Comparison of ENCODE assay signal across 8 cellular contexts in genomic region chrX:46953137-46953527, GRCh38. TPM values are rescaled to one million over a fixed set of nuclear protein-coding genes. Genes with fewer than 3 reads are reported as not detected.
DNase-seq lines count a peak whose midpoint lies in the region; ATAC-seq and TF ChIP-seq lines count a peak whose summit lies in the region.
"Had no signal": no experiment of that assay in that cellular context is flagged by ENCODE, and none has a peak within 500 bp of the region (broad histone marks: within the 10 kb centered on the region; RNA-seq: fewer than 3 reads in every experiment).

No MANE protein-coding gene starts in this region.

- H3K36me3 Mint-ChIP-seq in activated B cell treated with CpG ODN at 0.5 μM for 24 hours (ENCODE audit: low read depth): peaks cover 3% of the 10 kb centered on the region
- H3K36me3 Mint-ChIP-seq in stimulated activated naive B cell treated with anti-CD40 and anti-IgM and Interleukin-4, amounts not matched to agents 10 μg/mL and 1 μg/mL and 100 μg/mL, for 72 hours: peaks cover 0 to 3% of the 10 kb centered on the region in 2 donors

- H3K27ac ChIP-seq in gastrocnemius medialis: no peak overlapping the region

- in situ Hi-C loops in gastrocnemius medialis (cut with MboI; ENCODE audit: low sequenced_read_pairs in 4 of 4): no loop called here

- H3K4me1 Mint-ChIP-seq in activated B cell treated with CpG ODN at 0.5 μM for 24 hours: peaks cover 59% of the 10 kb centered on the region
- peaks cover 23 to 46% of the 10 kb centered on the region in 2 donors for H3K4me1 Mint-ChIP-seq in stimulated activated naive B cell treated with anti-CD40 and anti-IgM and Interleukin-4, amounts not matched to agents 10 μg/mL and 1 μg/mL and 100 μg/mL, for 72 hours

- DNase-seq in activated B cell treated with CpG ODN at 0.5 μM for 24 hours (no peak), gastrocnemius medialis (no peak), NCI-H526 (lab: John Stamatoyannopoulos, UW) (no peak)
- DNase-seq in stimulated activated naive B cell treated with anti-CD40 and anti-IgM and Interleukin-4, amounts not matched to agents 10 μg/mL and 1 μg/mL and 100 μg/mL, for 72 hours: peak; percentile 21

- H3K9me3 Mint-ChIP-seq in activated B cell treated with CpG ODN at 0.5 μM for 24 hours: no peaks in the 10 kb centered on the region
- no peaks in the 10 kb centered on the region for H3K9me3 Mint-ChIP-seq in stimulated activated naive B cell treated with anti-CD40 and anti-IgM and Interleukin-4, amounts not matched to agents 10 μg/mL and 1 μg/mL and 100 μg/mL, for 72 hours

- no peak overlapping the region for H3K4me3 ChIP-seq in gastrocnemius medialis
- H3K4me3 ChIP-seq: skin epidermis had no signal

- H3K27me3 ChIP-seq in gastrocnemius medialis: no peaks in the 10 kb centered on the region

- H3K9me3 ChIP-seq in gastrocnemius medialis: no peaks in the 10 kb centered on the region

- CTCF ChIA-PET in activated B cell treated with CpG ODN at 0.5 μM for 24 hours (lab: Charles Lee): interaction anchor here (1.2 kb wide), 1 partner anchor 49 kb away, joined by 4 read pairs; no protein-coding TSS in a partner anchor

- H3K4me3 Mint-ChIP-seq in activated B cell treated with CpG ODN at 0.5 μM for 24 hours: peak overlapping the region; percentile 54
- peak overlapping the region; percentile 54 to 73 for H3K4me3 Mint-ChIP-seq in stimulated activated naive B cell treated with anti-CD40 and anti-IgM and Interleukin-4, amounts not matched to agents 10 μg/mL and 1 μg/mL and 100 μg/mL, for 72 hours

- ATAC-seq in GM19324 (IDR thresholded peaks at IDR 0.05; ENCODE audit: low FRiP score, unreplicated experiment): peak; percentile 62
- ATAC-seq in HG02870 (IDR thresholded peaks at IDR 0.05; ENCODE audit: unreplicated experiment): peak; percentile 88
- peak; percentile 71 for ATAC-seq in activated B cell treated with CpG ODN at 0.5 μM for 24 hours (ENCODE audit: low read depth)
- peak; percentile 90 to 91 for ATAC-seq in stimulated activated naive B cell treated with anti-CD40 and anti-IgM and Interleukin-4, amounts not matched to agents 10 μg/mL and 1 μg/mL and 100 μg/mL, for 72 hours (replicated peaks)
- no peak for ATAC-seq in GM19328 (IDR thresholded peaks at IDR 0.05; ENCODE audit: unreplicated experiment)
- no peak for ATAC-seq in gastrocnemius medialis

- intact Hi-C loops in activated B cell treated with CpG ODN at 0.5 μM for 24 hours (cut with micrococcal nuclease): loop anchor here (1.0 to 5.0 kb wide), 3 partner anchors 8 to 41 kb away; partner anchors contain the start of gene JADE3
- intact Hi-C loops in gastrocnemius medialis (cut with DNase I; ENCODE audit: low total_unique reads): no loop called here

- TF ChIP-seq POLR2A in gastrocnemius medialis (IDR thresholded peaks at IDR 0.05): no peak

- H3K4me1 ChIP-seq in gastrocnemius medialis: peaks cover 0 to 3% of the 10 kb centered on the region in 2 donors

- peak overlapping the region; percentile 80 for H3K27ac Mint-ChIP-seq in activated B cell treated with CpG ODN at 0.5 μM for 24 hours
- peak overlapping the region; percentile 94 for H3K27ac Mint-ChIP-seq in stimulated activated naive B cell treated with anti-CD40 and anti-IgM and Interleukin-4, amounts not matched to agents 10 μg/mL and 1 μg/mL and 100 μg/mL, for 72 hours

- TF ChIP-seq CTCF in activated B cell treated with CpG ODN at 0.5 μM for 24 hours (IDR thresholded peaks at IDR 0.05) (no peak), gastrocnemius medialis (IDR thresholded peaks at IDR 0.05 in 4 of 5, conservative IDR thresholded peaks at IDR 0.05 in 1 of 5) (no peak)

- POLR2A ChIA-PET in activated B cell treated with CpG ODN at 0.5 μM for 24 hours (lab: Charles Lee): interaction anchor here (0.5 to 3.4 kb wide), 6 partner anchors 8 to 40 kb away, joined by 3 to 13 read pairs (median 5); no protein-coding TSS in a partner anchor

- H3K36me3 ChIP-seq in gastrocnemius medialis: no peaks in the 10 kb centered on the region

- no peaks in the 10 kb centered on the region for H3K27me3 Mint-ChIP-seq in activated B cell treated with CpG ODN at 0.5 μM for 24 hours
- H3K27me3 Mint-ChIP-seq in stimulated activated naive B cell treated with anti-CD40 and anti-IgM and Interleukin-4, amounts not matched to agents 10 μg/mL and 1 μg/mL and 100 μg/mL, for 72 hours: no peaks in the 10 kb centered on the region

RNA-seq across cellular contexts. Expression of gene JADE3, which starts 40.9 kb away (rescaled TPM):
- total RNA-seq in activated B cell treated with CpG ODN at 0.5 μM for 24 hours (45.3 and 48.4 TPM in 2 replicates), gastrocnemius medialis (10 to 100 TPM in 1 of 4 donors, 1 to 10 TPM in 3; 2.0 to 10.9 (median 2.9) TPM)

Comparison
In these comparisons a context has a peak if more than half of its experiments do, and no peak if none do; other contexts are left out.
1. ATAC-seq: peak in GM19324 (single experiment), HG02870 (single experiment), activated B cell treated with CpG ODN at 0.5 μM for 24 hours (single experiment) and stimulated activated naive B cell treated with anti-CD40 and anti-IgM and Interleukin-4, amounts not matched to agents 10 μg/mL and 1 μg/mL and 100 μg/mL, for 72 hours (2 of 2); none in GM19328 (single experiment) and gastrocnemius medialis (0 of 2).